ENCODE assay signal across 10 cellular contexts in the genomic region with DNA sequence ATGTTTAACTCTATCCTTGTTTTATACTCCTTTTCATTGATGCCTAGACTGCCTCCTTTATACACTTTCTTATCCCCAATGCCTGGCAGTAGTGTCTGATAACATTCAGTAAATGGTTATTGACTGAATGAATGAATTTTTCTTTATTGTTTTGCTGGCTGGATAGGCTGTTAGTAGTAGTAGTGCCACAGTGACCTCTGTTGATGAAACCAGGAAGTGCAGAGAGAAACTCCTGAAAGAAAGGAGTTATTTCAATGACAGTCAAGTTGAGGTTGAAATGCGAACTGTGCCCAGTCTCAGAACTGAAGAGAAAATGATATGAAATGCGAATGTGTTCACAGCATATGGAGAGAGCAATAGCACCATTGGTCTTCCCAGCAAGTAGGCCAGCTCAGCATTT. TPM values are rescaled to one million over a fixed set of nuclear protein-coding genes. Genes with fewer than 3 reads are reported as not detected.
DNase-seq lines count a peak whose midpoint lies in the region; ATAC-seq, FAIRE-seq and TF ChIP-seq lines count a peak whose summit lies in the region.
"Had no signal": no experiment of that assay in that cellular context is flagged by ENCODE, and none has a peak within 500 bp of the region (broad histone marks: within the 10 kb centered on the region; RNA-seq: fewer than 3 reads in every experiment).

No MANE protein-coding gene starts in this region.

- no peak overlapping the region for H3K4me3 Mint-ChIP-seq in naive thymus-derived CD4-positive, alpha-beta T cell
- H3K4me3 Mint-ChIP-seq: T-cell had no signal

- no peaks in the 10 kb centered on the region for H3K9me1 ChIP-seq in K562 (ENCODE audit: control insufficient read depth, insufficient read depth, low read length)

- H4K20me1 ChIP-seq in K562 (replicated peaks; ENCODE audit: control insufficient read depth, insufficient read depth, low read length), result no peaks in the 10 kb centered on the region

- H3K4me2 ChIP-seq in K562 (ENCODE audit: insufficient read depth, low read length), result no peak overlapping the region

- H3K36me3 ChIP-seq in K562 (ENCODE audit: control insufficient read depth, insufficient read depth, low read length), result no peaks in the 10 kb centered on the region
- H3K36me3 ChIP-seq in ovary, result no peaks in the 10 kb centered on the region
- no peaks in the 10 kb centered on the region for H3K36me3 ChIP-seq in naive thymus-derived CD4-positive, alpha-beta T cell (ENCODE audit: control insufficient read depth in 2 of 3, insufficient read depth in 3 of 3, low read length in 3 of 3)

- DNase-seq in DMS153 (lab: John Stamatoyannopoulos, UW) (peak; percentile 32), HK-2 (ENCODE audit: unreplicated experiment) (peak; percentile 7), K562 (ENCODE audit: extremely low read depth in 1 of 4, low spot score in 3 of 4) (peak; percentile 15 to 21 (median 18)), myocyte (ENCODE audit: low read depth) (peak; percentile 16), mesenteric fat pad (ENCODE audit: low spot score) (no peak), ovary (no peak)
- no peak for DNase-seq in naive thymus-derived CD4-positive, alpha-beta T cell
- DNase-seq: dorsolateral prefrontal cortex had no signal

- CTCF ChIA-PET in K562 (lab: Yijun Ruan, JAX; ENCODE audit: low intra/inter-chr PET ratio), result no interaction called here
- CTCF ChIA-PET in naive thymus-derived CD4-positive, alpha-beta T cell (lab: Charles Lee), result no interaction called here

- H3K27me3 Mint-ChIP-seq in naive thymus-derived CD4-positive, alpha-beta T cell, result peaks cover 8 to 34% (median 26%) of the 10 kb centered on the region in 5 donors

- intact Hi-C loops in K562 (cut with micrococcal nuclease), result loop anchor here (1.0 to 2.0 kb wide), 2 partner anchors 72 to 120 kb away; a partner anchor contains a TSS
- intact Hi-C loops in ovary (cut with DNase I), result no loop called here
- intact Hi-C loops in naive thymus-derived CD4-positive, alpha-beta T cell (cut with micrococcal nuclease), result loop anchor here in 1 of 2 donors (2.0 kb wide), 1 partner anchor 120 kb away; a partner anchor contains a TSS

- in situ Hi-C loops in K562 (cut with MboI), result no loop called here

- H3K9ac ChIP-seq in K562 (ENCODE audit: insufficient read depth in 1 of 2, low read depth in 2 of 2, low read length in 2 of 2), result no peak overlapping the region

- no peak overlapping the region for H3K27ac Mint-ChIP-seq in naive thymus-derived CD4-positive, alpha-beta T cell
- H3K27ac Mint-ChIP-seq: T-cell had no signal

- peaks cover 4% of the 10 kb centered on the region in 2 experiments; a peak in 1 of 5 replicates for H3K27me3 ChIP-seq in K562 (ENCODE audit: control insufficient read depth in 2 of 2, insufficient read depth in 2 of 2, low read length in 2 of 2)
- no peaks in the 10 kb centered on the region for H3K27me3 ChIP-seq in ovary
- no peaks in the 10 kb centered on the region for H3K27me3 ChIP-seq in naive thymus-derived CD4-positive, alpha-beta T cell (ENCODE audit: control insufficient read depth in 2 of 2, insufficient read depth in 2 of 2, low read length in 2 of 2)

- no peak overlapping the region for H2AFZ ChIP-seq in K562 (ENCODE audit: low read depth, low read length)

- 3% methylated on average over 2 of the region's 2 CpGs for WGBS in K562 (ENCODE audit: insufficient coverage, low coverage, missing lambda C conversion rate)
- WGBS in ovary, 3 donors, result 83 to 87% (median 84%) methylated on average over 2 of the region's 2 CpGs

- peak; percentile 37 to 69 for TF ChIP-seq RAD21 in K562 (CRISPR knock-in tag; conservative IDR thresholded peaks at IDR 0.05 in 1 of 2, IDR thresholded peaks at IDR 0.05 in 1 of 2)

- no TSS peak for BruUV-seq in K562 (replicated peaks; lab: Mats Ljungman, UMichigan)

- TF ChIP-seq EP300 in K562 (IDR thresholded peaks at IDR 0.05; ENCODE audit: low read length) (no peak), ovary (IDR thresholded peaks at IDR 0.05) (no peak)

- H3K9me3 Mint-ChIP-seq in naive thymus-derived CD4-positive, alpha-beta T cell, result no peaks in the 10 kb centered on the region
- H3K9me3 Mint-ChIP-seq: T-cell had no signal

- H3K4me1 Mint-ChIP-seq in naive thymus-derived CD4-positive, alpha-beta T cell, result no peaks in the 10 kb centered on the region
- H3K4me1 Mint-ChIP-seq: T-cell had no signal

- H3K27ac ChIP-seq in K562 (ENCODE audit: extremely low read depth, low read depth, low read length) (no peak overlapping the region), ovary (no peak overlapping the region)
- no peak overlapping the region for H3K27ac ChIP-seq in naive thymus-derived CD4-positive, alpha-beta T cell (ENCODE audit: low read depth, low read length)
- H3K27ac ChIP-seq: dorsolateral prefrontal cortex had no signal

- H3K4me3 ChIP-seq in K562 (no peak overlapping the region), ovary (no peak overlapping the region)
- no peak overlapping the region for H3K4me3 ChIP-seq in naive thymus-derived CD4-positive, alpha-beta T cell (ENCODE audit: low read length)
- H3K4me3 ChIP-seq: dorsolateral prefrontal cortex had no signal

- TF ChIP-seq CTCF in K562 (IDR thresholded peaks at IDR 0.05 in 2 of 3, conservative IDR thresholded peaks at IDR 0.05 in 1 of 3; ENCODE audit: insufficient read depth in 2 of 3, low read depth in 1 of 3, low read length in 3 of 3) (peak; percentile 36 to 49 (median 43); a peak in 4 of 6 replicates), ovary (IDR thresholded peaks at IDR 0.05) (no peak)

- POLR2A ChIA-PET in K562 (lab: Yijun Ruan, JAX), result no interaction called here
- POLR2A ChIA-PET in naive thymus-derived CD4-positive, alpha-beta T cell (lab: Charles Lee), result no interaction called here

- no peak for TF ChIP-seq POLR2A in K562 (conservative IDR thresholded peaks at IDR 0.05)
- TF ChIP-seq POLR2A in ovary (IDR thresholded peaks at IDR 0.05), result no peak

- no peaks in the 10 kb centered on the region for H3K36me3 Mint-ChIP-seq in naive thymus-derived CD4-positive, alpha-beta T cell
- H3K36me3 Mint-ChIP-seq: T-cell had no signal

- H3K9me3 ChIP-seq in K562 (replicated peaks; ENCODE audit: control insufficient read depth, insufficient read depth, low read depth, low read length) (no peaks in the 10 kb centered on the region), ovary (no peaks in the 10 kb centered on the region)
- no peaks in the 10 kb centered on the region for H3K9me3 ChIP-seq in naive thymus-derived CD4-positive, alpha-beta T cell (ENCODE audit: control insufficient read depth in 2 of 3, low read length in 3 of 3)

- H3K4me1 ChIP-seq in K562 (replicated peaks in 1 of 2; ENCODE audit: control insufficient read depth in 2 of 2, insufficient read depth in 2 of 2, low read length in 2 of 2) (no peaks in the 10 kb centered on the region), ovary (ENCODE audit: insufficient read depth) (no peaks in the 10 kb centered on the region)
- H3K4me1 ChIP-seq in naive thymus-derived CD4-positive, alpha-beta T cell (ENCODE audit: control insufficient read depth in 2 of 2, insufficient read depth in 2 of 2, low read length in 2 of 2), result no peaks in the 10 kb centered on the region

- ATAC-seq in K562 (no peak), HG03108 (IDR thresholded peaks at IDR 0.05; ENCODE audit: unreplicated experiment) (no peak)
- no peak for ATAC-seq in naive thymus-derived CD4-positive, alpha-beta T cell
- ATAC-seq: T-cell had no signal

- FAIRE-seq in K562 (lab: Jason Lieb, UNC), result peak; percentile 78

- H3K79me2 ChIP-seq in K562 (ENCODE audit: control insufficient read depth, insufficient read depth, low read length), result no peaks in the 10 kb centered on the region

TF ChIP-seq in K562, 482 proteins besides CTCF, POLR2A, EP300 and RAD21:
- TF ChIP-seq LCOR (CRISPR knock-in tag; IDR thresholded peaks at IDR 0.05) (no peak), ZNF24 (IDR thresholded peaks at IDR 0.05) (peak; percentile 88), SMC3 (conservative IDR thresholded peaks at IDR 0.05; ENCODE audit: insufficient read depth, low read depth, low read length) (0 out of 2 replicates have a peak, but pooled peaks have one; percentile 12), HNRNPL (IDR thresholded peaks at IDR 0.05; ENCODE audit: low read depth, low read length) (no peak)
- TF ChIP-seq, protein P1, sequence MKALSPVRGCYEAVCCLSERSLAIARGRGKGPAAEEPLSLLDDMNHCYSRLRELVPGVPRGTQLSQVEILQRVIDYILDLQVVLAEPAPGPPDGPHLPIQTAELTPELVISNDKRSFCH (CRISPR knock-in tag; IDR thresholded peaks at IDR 0.05), result no peak
- TF ChIP-seq, protein P1 (tag; IDR thresholded peaks at IDR 0.05), result no peak

RNA-seq across cellular contexts. Expression of a gene that starts 26.8 kb away (rescaled TPM):
- 5.6 and 14.6 TPM in 2 replicates for total RNA-seq in K562 (2011; cell fraction: chromatin; rRNA removed; ENCODE audit: low replicate concordance)
- total RNA-seq in K562 (2011; cell fraction: nucleolus; rRNA removed), result 4.3 and 5.0 TPM in 2 replicates
- 7.3 and 10.2 TPM in 2 replicates for total RNA-seq in K562 (2011; cell fraction: nucleoplasm; rRNA removed)
- total RNA-seq in K562 (2014; rRNA removed) (1.6 and 2.5 TPM in 2 replicates), K562 (2014; rRNA removed; fragmentation: Illumina TruSeq; extraction: Trizol) (2.7 and 2.8 TPM in 2 replicates), K562 (2015; rRNA removed; fragmentation: Illumina TruSeq; extraction: Trizol) (3.3 and 3.8 TPM in 2 replicates), K562 (2021) (1.4 and 1.6 TPM in 2 replicates), myocyte (0.57 and 0.75 TPM in 2 replicates), mesenteric fat pad (not detected), ovary (under 1 TPM in 4 of 7 donors, not detected in 3; 0.08 to 0.46 (median 0.15) TPM)
- polyA plus RNA-seq in K562 (2011; rRNA removed) (1.3 and 2.3 TPM in 2 replicates), K562 (2014; fragmentation: Illumina TruSeq; extraction: Trizol) (0.91 and 1.6 TPM in 2 replicates), K562 (2014; fragmentation: Nextera tagmentation; extraction: Ambion mirVana) (under 1 TPM; 0.45 to 0.57 TPM), K562 (2014; rRNA removed) (0.97 and 1.9 TPM in 2 replicates), ovary (not detected)
- 0.63 and 1.1 TPM in 2 replicates for polyA plus RNA-seq in K562 (2011; cell fraction: cytosol; rRNA removed)
- 4.7 and 6.1 TPM in 2 replicates for polyA plus RNA-seq in K562 (2011; cell fraction: nucleus; rRNA removed)
- polyA plus RNA-seq in K562 (2012), result 0.79 and 1.2 TPM in 2 replicates
- 5.3 and 7.7 TPM in 2 replicates for polyA minus RNA-seq in K562 (2011; rRNA and poly(A)+ RNA removed)
- polyA minus RNA-seq in K562 (2011; cell fraction: cytosol; rRNA and poly(A)+ RNA removed), result 1.0 and 1.5 TPM in 2 replicates
- polyA minus RNA-seq in K562 (2011; cell fraction: nucleus; rRNA and poly(A)+ RNA removed), result 8.3 and 8.5 TPM in 2 replicates
- 0.10 TPM for polyA plus RNA-seq in myocyte (2012)
- total RNA-seq in naive thymus-derived CD4-positive, alpha-beta T cell, result not detected
- under 1 TPM in 1 of 2 donors, not detected in 1; 0.07 TPM for polyA plus RNA-seq in naive thymus-derived CD4-positive, alpha-beta T cell
- total RNA-seq: T-cell had no signal

Comparison
In these comparisons a context has a peak if more than half of its experiments do, and no peak if none do; other contexts are left out.
1. DNase-seq: peak in DMS153 (single experiment), HK-2 (single experiment), K562 (4 of 4) and myocyte (single experiment); none in mesenteric fat pad (single experiment), ovary (0 of 5) and naive thymus-derived CD4-positive, alpha-beta T cell (0 of 9).
2. CTCF ChIP-seq: peak in K562 (3 of 3); none in ovary (0 of 3).